In the genomic region with DNA sequence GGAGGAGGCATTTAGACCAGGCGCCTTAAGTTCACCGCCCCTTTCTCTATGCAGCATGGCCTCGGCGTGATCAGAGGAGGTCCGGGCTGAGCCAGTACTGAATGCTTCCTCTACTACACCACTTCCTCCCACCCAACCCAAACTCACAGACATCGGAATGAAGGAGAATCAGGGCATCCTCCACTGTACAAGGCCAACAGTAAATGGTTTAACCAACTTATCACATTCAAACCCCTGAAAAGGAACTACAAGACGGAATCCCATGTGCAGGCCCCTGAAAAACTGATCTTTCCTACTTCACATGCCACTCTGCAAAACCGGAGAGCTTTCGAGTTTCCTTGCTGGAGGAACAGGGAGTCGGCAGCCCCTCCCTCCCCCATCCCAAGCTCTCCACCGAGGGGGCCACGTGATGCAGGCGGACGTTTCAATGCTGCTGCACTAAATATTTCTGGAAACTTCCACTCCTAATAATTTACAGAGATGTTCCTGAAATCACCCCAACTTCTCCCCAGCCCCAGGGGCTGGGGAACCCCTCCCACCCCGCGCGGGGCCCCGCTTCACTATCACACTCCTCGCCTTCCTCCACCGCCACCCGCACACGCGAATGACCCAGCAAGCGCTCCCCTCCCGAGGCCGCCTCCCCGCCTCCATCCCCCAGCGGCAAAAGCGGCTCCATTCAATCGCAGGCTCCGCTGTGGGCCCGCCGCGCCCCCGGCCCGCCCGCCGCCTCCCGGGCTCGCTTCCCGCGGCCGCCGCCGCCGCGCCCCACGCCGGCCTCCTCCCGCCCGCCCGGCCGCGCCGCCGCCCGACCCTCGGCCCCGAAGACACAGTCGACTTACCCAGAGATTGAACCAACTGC, we compare ENCODE assay signal across 1 cellular context.
TF ChIP-seq lines count a peak whose summit lies in the region.

No MANE protein-coding gene starts in this region.

TF ChIP-seq in WTC11, 78 proteins besides CTCF, POLR2A, EP300 and RAD21 (continued from another document and continues in another):
- TF ChIP-seq, protein P1, sequence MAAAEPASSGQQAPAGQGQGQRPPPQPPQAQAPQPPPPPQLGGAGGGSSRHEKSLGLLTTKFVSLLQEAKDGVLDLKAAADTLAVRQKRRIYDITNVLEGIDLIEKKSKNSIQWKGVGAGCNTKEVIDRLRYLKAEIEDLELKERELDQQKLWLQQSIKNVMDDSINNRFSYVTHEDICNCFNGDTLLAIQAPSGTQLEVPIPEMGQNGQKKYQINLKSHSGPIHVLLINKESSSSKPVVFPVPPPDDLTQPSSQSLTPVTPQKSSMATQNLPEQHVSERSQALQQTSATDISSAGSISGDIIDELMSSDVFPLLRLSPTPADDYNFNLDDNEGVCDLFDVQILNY (CRISPR knock-in tag; IDR thresholded peaks at IDR 0.05): no peak
- TF ChIP-seq, protein P2, sequence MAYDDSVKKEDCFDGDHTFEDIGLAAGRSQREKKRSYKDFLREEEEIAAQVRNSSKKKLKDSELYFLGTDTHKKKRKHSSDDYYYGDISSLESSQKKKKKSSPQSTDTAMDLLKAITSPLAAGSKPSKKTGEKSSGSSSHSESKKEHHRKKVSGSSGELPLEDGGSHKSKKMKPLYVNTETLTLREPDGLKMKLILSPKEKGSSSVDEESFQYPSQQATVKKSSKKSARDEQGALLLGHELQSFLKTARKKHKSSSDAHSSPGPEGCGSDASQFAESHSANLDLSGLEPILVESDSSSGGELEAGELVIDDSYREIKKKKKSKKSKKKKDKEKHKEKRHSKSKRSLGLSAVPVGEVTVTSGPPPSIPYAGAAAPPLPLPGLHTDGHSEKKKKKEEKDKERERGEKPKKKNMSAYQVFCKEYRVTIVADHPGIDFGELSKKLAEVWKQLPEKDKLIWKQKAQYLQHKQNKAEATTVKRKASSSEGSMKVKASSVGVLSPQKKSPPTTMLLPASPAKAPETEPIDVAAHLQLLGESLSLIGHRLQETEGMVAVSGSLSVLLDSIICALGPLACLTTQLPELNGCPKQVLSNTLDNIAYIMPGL (CRISPR knock-in tag; IDR thresholded peaks at IDR 0.05): no peak
- TF ChIP-seq ZNF232 (CRISPR knock-in tag; IDR thresholded peaks at IDR 0.05) (no peak), GTF2I (CRISPR knock-in tag; conservative IDR thresholded peaks at IDR 0.05) (no peak), SMAD3 (CRISPR knock-in tag; IDR thresholded peaks at IDR 0.05; ENCODE audit: borderline replicate concordance) (peak; percentile 32; the same call in 1 of the 2 replicates), HMGA2 (CRISPR knock-in tag; IDR thresholded peaks at IDR 0.05) (no peak), CBFB (CRISPR knock-in tag; IDR thresholded peaks at IDR 0.05; ENCODE audit: low read depth) (no peak), GABPB1 (CRISPR knock-in tag; IDR thresholded peaks at IDR 0.05) (0 out of 2 replicates have a peak, but pooled peaks have one; percentile 28), CREM (CRISPR knock-in tag; IDR thresholded peaks at IDR 0.05) (0 out of 2 replicates have a peak, but pooled peaks have one; percentile 27), IRF2 (CRISPR knock-in tag; IDR thresholded peaks at IDR 0.05; ENCODE audit: borderline replicate concordance, low read depth) (no peak), NFE2L1 (CRISPR knock-in tag; IDR thresholded peaks at IDR 0.05) (peak; percentile 47; the same call in 1 of the 2 replicates), MXD4 (CRISPR knock-in tag; IDR thresholded peaks at IDR 0.05; ENCODE audit: borderline replicate concordance) (no peak), ZNF416 (CRISPR knock-in tag; IDR thresholded peaks at IDR 0.05) (0 out of 2 replicates have a peak, but pooled peaks have one; percentile 36), ATF1 (CRISPR knock-in tag; IDR thresholded peaks at IDR 0.05) (no peak), ZNF671 (CRISPR knock-in tag; IDR thresholded peaks at IDR 0.05) (no peak), KAT7 (CRISPR knock-in tag; IDR thresholded peaks at IDR 0.05; ENCODE audit: borderline replicate concordance) (no peak), FOXJ3 (CRISPR knock-in tag; IDR thresholded peaks at IDR 0.05; ENCODE audit: borderline replicate concordance) (no peak)
- TF ChIP-seq, protein P3, sequence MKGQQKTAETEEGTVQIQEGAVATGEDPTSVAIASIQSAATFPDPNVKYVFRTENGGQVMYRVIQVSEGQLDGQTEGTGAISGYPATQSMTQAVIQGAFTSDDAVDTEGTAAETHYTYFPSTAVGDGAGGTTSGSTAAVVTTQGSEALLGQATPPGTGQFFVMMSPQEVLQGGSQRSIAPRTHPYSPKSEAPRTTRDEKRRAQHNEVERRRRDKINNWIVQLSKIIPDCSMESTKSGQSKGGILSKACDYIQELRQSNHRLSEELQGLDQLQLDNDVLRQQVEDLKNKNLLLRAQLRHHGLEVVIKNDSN (CRISPR knock-in tag; IDR thresholded peaks at IDR 0.05): peak; percentile 89
- TF ChIP-seq, protein P4, sequence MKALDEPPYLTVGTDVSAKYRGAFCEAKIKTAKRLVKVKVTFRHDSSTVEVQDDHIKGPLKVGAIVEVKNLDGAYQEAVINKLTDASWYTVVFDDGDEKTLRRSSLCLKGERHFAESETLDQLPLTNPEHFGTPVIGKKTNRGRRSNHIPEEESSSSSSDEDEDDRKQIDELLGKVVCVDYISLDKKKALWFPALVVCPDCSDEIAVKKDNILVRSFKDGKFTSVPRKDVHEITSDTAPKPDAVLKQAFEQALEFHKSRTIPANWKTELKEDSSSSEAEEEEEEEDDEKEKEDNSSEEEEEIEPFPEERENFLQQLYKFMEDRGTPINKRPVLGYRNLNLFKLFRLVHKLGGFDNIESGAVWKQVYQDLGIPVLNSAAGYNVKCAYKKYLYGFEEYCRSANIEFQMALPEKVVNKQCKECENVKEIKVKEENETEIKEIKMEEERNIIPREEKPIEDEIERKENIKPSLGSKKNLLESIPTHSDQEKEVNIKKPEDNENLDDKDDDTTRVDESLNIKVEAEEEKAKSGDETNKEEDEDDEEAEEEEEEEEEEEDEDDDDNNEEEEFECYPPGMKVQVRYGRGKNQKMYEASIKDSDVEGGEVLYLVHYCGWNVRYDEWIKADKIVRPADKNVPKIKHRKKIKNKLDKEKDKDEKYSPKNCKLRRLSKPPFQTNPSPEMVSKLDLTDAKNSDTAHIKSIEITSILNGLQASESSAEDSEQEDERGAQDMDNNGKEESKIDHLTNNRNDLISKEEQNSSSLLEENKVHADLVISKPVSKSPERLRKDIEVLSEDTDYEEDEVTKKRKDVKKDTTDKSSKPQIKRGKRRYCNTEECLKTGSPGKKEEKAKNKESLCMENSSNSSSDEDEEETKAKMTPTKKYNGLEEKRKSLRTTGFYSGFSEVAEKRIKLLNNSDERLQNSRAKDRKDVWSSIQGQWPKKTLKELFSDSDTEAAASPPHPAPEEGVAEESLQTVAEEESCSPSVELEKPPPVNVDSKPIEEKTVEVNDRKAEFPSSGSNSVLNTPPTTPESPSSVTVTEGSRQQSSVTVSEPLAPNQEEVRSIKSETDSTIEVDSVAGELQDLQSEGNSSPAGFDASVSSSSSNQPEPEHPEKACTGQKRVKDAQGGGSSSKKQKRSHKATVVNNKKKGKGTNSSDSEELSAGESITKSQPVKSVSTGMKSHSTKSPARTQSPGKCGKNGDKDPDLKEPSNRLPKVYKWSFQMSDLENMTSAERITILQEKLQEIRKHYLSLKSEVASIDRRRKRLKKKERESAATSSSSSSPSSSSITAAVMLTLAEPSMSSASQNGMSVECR (CRISPR knock-in tag; IDR thresholded peaks at IDR 0.05; ENCODE audit: borderline replicate concordance): peak; percentile 34; the same call in 1 of the 2 replicates
- TF ChIP-seq, protein P5, sequence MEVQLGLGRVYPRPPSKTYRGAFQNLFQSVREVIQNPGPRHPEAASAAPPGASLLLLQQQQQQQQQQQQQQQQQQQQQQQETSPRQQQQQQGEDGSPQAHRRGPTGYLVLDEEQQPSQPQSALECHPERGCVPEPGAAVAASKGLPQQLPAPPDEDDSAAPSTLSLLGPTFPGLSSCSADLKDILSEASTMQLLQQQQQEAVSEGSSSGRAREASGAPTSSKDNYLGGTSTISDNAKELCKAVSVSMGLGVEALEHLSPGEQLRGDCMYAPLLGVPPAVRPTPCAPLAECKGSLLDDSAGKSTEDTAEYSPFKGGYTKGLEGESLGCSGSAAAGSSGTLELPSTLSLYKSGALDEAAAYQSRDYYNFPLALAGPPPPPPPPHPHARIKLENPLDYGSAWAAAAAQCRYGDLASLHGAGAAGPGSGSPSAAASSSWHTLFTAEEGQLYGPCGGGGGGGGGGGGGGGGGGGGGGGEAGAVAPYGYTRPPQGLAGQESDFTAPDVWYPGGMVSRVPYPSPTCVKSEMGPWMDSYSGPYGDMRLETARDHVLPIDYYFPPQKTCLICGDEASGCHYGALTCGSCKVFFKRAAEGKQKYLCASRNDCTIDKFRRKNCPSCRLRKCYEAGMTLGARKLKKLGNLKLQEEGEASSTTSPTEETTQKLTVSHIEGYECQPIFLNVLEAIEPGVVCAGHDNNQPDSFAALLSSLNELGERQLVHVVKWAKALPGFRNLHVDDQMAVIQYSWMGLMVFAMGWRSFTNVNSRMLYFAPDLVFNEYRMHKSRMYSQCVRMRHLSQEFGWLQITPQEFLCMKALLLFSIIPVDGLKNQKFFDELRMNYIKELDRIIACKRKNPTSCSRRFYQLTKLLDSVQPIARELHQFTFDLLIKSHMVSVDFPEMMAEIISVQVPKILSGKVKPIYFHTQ (CRISPR knock-in tag; IDR thresholded peaks at IDR 0.05): no peak
- TF ChIP-seq, protein P6, sequence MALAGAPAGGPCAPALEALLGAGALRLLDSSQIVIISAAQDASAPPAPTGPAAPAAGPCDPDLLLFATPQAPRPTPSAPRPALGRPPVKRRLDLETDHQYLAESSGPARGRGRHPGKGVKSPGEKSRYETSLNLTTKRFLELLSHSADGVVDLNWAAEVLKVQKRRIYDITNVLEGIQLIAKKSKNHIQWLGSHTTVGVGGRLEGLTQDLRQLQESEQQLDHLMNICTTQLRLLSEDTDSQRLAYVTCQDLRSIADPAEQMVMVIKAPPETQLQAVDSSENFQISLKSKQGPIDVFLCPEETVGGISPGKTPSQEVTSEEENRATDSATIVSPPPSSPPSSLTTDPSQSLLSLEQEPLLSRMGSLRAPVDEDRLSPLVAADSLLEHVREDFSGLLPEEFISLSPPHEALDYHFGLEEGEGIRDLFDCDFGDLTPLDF (CRISPR knock-in tag; IDR thresholded peaks at IDR 0.05): no peak
- TF ChIP-seq, protein P7, sequence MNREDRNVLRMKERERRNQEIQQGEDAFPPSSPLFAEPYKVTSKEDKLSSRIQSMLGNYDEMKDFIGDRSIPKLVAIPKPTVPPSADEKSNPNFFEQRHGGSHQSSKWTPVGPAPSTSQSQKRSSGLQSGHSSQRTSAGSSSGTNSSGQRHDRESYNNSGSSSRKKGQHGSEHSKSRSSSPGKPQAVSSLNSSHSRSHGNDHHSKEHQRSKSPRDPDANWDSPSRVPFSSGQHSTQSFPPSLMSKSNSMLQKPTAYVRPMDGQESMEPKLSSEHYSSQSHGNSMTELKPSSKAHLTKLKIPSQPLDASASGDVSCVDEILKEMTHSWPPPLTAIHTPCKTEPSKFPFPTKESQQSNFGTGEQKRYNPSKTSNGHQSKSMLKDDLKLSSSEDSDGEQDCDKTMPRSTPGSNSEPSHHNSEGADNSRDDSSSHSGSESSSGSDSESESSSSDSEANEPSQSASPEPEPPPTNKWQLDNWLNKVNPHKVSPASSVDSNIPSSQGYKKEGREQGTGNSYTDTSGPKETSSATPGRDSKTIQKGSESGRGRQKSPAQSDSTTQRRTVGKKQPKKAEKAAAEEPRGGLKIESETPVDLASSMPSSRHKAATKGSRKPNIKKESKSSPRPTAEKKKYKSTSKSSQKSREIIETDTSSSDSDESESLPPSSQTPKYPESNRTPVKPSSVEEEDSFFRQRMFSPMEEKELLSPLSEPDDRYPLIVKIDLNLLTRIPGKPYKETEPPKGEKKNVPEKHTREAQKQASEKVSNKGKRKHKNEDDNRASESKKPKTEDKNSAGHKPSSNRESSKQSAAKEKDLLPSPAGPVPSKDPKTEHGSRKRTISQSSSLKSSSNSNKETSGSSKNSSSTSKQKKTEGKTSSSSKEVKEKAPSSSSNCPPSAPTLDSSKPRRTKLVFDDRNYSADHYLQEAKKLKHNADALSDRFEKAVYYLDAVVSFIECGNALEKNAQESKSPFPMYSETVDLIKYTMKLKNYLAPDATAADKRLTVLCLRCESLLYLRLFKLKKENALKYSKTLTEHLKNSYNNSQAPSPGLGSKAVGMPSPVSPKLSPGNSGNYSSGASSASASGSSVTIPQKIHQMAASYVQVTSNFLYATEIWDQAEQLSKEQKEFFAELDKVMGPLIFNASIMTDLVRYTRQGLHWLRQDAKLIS (CRISPR knock-in tag; IDR thresholded peaks at IDR 0.05; ENCODE audit: borderline replicate concordance): no peak
- TF ChIP-seq, protein P8, sequence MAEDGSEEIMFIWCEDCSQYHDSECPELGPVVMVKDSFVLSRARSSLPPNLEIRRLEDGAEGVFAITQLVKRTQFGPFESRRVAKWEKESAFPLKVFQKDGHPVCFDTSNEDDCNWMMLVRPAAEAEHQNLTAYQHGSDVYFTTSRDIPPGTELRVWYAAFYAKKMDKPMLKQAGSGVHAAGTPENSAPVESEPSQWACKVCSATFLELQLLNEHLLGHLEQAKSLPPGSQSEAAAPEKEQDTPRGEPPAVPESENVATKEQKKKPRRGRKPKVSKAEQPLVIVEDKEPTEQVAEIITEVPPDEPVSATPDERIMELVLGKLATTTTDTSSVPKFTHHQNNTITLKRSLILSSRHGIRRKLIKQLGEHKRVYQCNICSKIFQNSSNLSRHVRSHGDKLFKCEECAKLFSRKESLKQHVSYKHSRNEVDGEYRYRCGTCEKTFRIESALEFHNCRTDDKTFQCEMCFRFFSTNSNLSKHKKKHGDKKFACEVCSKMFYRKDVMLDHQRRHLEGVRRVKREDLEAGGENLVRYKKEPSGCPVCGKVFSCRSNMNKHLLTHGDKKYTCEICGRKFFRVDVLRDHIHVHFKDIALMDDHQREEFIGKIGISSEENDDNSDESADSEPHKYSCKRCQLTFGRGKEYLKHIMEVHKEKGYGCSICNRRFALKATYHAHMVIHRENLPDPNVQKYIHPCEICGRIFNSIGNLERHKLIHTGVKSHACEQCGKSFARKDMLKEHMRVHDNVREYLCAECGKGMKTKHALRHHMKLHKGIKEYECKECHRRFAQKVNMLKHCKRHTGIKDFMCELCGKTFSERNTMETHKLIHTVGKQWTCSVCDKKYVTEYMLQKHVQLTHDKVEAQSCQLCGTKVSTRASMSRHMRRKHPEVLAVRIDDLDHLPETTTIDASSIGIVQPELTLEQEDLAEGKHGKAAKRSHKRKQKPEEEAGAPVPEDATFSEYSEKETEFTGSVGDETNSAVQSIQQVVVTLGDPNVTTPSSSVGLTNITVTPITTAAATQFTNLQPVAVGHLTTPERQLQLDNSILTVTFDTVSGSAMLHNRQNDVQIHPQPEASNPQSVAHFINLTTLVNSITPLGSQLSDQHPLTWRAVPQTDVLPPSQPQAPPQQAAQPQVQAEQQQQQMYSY (CRISPR knock-in tag; IDR thresholded peaks at IDR 0.05): peak; percentile 43; the same call in 1 of the 2 replicates
- TF ChIP-seq, protein P9, sequence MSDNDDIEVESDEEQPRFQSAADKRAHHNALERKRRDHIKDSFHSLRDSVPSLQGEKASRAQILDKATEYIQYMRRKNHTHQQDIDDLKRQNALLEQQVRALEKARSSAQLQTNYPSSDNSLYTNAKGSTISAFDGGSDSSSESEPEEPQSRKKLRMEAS (CRISPR knock-in tag; IDR thresholded peaks at IDR 0.05): peak; percentile 63; the same call in 1 of the 2 replicates
- TF ChIP-seq, protein P10, sequence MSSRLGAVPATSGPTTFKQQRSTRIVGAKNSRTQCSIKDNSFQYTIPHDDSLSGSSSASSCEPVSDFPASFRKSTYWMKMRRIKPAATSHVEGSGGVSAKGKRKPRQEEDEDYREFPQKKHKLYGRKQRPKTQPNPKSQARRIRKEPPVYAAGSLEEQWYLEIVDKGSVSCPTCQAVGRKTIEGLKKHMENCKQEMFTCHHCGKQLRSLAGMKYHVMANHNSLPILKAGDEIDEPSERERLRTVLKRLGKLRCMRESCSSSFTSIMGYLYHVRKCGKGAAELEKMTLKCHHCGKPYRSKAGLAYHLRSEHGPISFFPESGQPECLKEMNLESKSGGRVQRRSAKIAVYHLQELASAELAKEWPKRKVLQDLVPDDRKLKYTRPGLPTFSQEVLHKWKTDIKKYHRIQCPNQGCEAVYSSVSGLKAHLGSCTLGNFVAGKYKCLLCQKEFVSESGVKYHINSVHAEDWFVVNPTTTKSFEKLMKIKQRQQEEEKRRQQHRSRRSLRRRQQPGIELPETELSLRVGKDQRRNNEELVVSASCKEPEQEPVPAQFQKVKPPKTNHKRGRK (CRISPR knock-in tag; IDR thresholded peaks at IDR 0.05; ENCODE audit: borderline replicate concordance): no peak
